ENCODE assay signal across 12 cellular contexts in genomic region chr22:40510965-40511364, GRCh38.
DNase-seq lines count a peak whose midpoint lies in the region; TF ChIP-seq lines count a peak whose summit lies in the region.
"Had no signal": no experiment of that assay in that cellular context is flagged by ENCODE, and none has a peak within 500 bp of the region (broad histone marks: within the 10 kb centered on the region; RNA-seq: fewer than 3 reads in every experiment).

No MANE protein-coding gene starts in this region.

- TF ChIP-seq CTCF in colonic mucosa (IDR thresholded peaks at IDR 0.05) (no peak), osteoblast (IDR thresholded peaks at IDR 0.05; ENCODE audit: extremely low read depth, low read depth, low read length) (no peak), type B pancreatic cell (conservative IDR thresholded peaks at IDR 0.05) (no peak), GM20000 (IDR thresholded peaks at IDR 0.05; ENCODE audit: extremely low read depth, missing control alignments) (no peak)

- H3K27me3 ChIP-seq in colonic mucosa (no peaks in the 10 kb centered on the region), osteoblast (ENCODE audit: insufficient read depth, low read length) (no peaks in the 10 kb centered on the region)

- H3K27me3 Mint-ChIP-seq in type B pancreatic cell = no peaks in the 10 kb centered on the region
- H3K27me3 Mint-ChIP-seq: natural killer cell treated with Interleukin-12 subunit alpha and Interleukin-12 subunit beta and Interleukin-15 and Interleukin-18, amount 100 ng/mL, for 72 hours; stimulated activated memory B cell treated with anti-CD40 and anti-IgM and Interleukin-4, amounts not matched to agents 10 μg/mL and 1 μg/mL and 100 μg/mL, for 72 hours had no signal

- H3K4me1 Mint-ChIP-seq in type B pancreatic cell (ENCODE audit: unreplicated experiment) = peaks cover 34% of the 10 kb centered on the region

- H3K27ac Mint-ChIP-seq in type B pancreatic cell = peak overlapping the region; percentile 95
- H3K27ac Mint-ChIP-seq: natural killer cell treated with Interleukin-12 subunit alpha and Interleukin-12 subunit beta and Interleukin-15 and Interleukin-18, amount 100 ng/mL, for 72 hours had no signal

- H3K9ac ChIP-seq in colonic mucosa (ENCODE audit: low read depth in 2 of 2, low read length in 2 of 2) = no peak overlapping the region

- peak overlapping the region; percentile 3 for H3K27ac ChIP-seq in colonic mucosa
- peak overlapping the region; percentile 97 for H3K27ac ChIP-seq in osteoblast (ENCODE audit: low read depth, low read length)
- H3K27ac ChIP-seq: WERI-Rb-1 had no signal

- H3K9me3 ChIP-seq in colonic mucosa (no peaks in the 10 kb centered on the region), osteoblast (ENCODE audit: low read depth, low read length) (no peaks in the 10 kb centered on the region)

- H2AFZ ChIP-seq in osteoblast (ENCODE audit: low read length) = no peak overlapping the region

- H3K36me3 Mint-ChIP-seq in type B pancreatic cell = peaks cover 5% of the 10 kb centered on the region
- H3K36me3 Mint-ChIP-seq: natural killer cell treated with Interleukin-12 subunit alpha and Interleukin-12 subunit beta and Interleukin-15 and Interleukin-18, amount 100 ng/mL, for 72 hours had no signal

- H3K4me3 Mint-ChIP-seq in type B pancreatic cell = peak overlapping the region; percentile 1
- H3K4me3 Mint-ChIP-seq: natural killer cell treated with Interleukin-12 subunit alpha and Interleukin-12 subunit beta and Interleukin-15 and Interleukin-18, amount 100 ng/mL, for 72 hours; stimulated activated memory B cell treated with anti-CD40 and anti-IgM and Interleukin-4, amounts not matched to agents 10 μg/mL and 1 μg/mL and 100 μg/mL, for 72 hours had no signal

- no peak overlapping the region for H3K4me3 ChIP-seq in colonic mucosa
- H3K4me3 ChIP-seq in osteoblast (ENCODE audit: insufficient read depth, low read length) = no peak overlapping the region

- no peaks in the 10 kb centered on the region for H3K36me3 ChIP-seq in colonic mucosa
- no peaks in the 10 kb centered on the region for H3K36me3 ChIP-seq in osteoblast (ENCODE audit: insufficient read depth, low read length)
- H3K36me3 ChIP-seq: WERI-Rb-1 had no signal

- no peaks in the 10 kb centered on the region for H4K20me1 ChIP-seq in osteoblast (ENCODE audit: insufficient read depth, low read length)

- intact Hi-C loops in colonic mucosa (cut with DNase I) = no loop called here

- H3K4me1 ChIP-seq in colonic mucosa = no peaks in the 10 kb centered on the region
- peaks cover 50% of the 10 kb centered on the region for H3K4me1 ChIP-seq in osteoblast (ENCODE audit: insufficient read depth, low read length)

- DNase-seq in RPMI8226 (peak; percentile 57), colonic mucosa (no peak), osteoblast (ENCODE audit: insufficient read length, low spot score, missing footprints) (peak; percentile 21), type B pancreatic cell (ENCODE audit: extremely low spot score, unreplicated experiment) (no peak), cerebellar nuclear complex (lab: John Stamatoyannopoulos, UW) (no peak), GM20000 (ENCODE audit: low spot score) (no peak), amniotic stem cell (lab: John Stamatoyannopoulos, UW) (no peak)
- DNase-seq: COR-L47, MV-4-11, WERI-Rb-1 had no signal

- peaks cover 47% of the 10 kb centered on the region for H3K79me2 ChIP-seq in osteoblast (ENCODE audit: insufficient read depth, low read length)

- H3K4me2 ChIP-seq in osteoblast (ENCODE audit: insufficient read depth, low read length) = no peak overlapping the region

- H3K9me3 Mint-ChIP-seq in type B pancreatic cell = no peaks in the 10 kb centered on the region
- H3K9me3 Mint-ChIP-seq: natural killer cell treated with Interleukin-12 subunit alpha and Interleukin-12 subunit beta and Interleukin-15 and Interleukin-18, amount 100 ng/mL, for 72 hours; stimulated activated memory B cell treated with anti-CD40 and anti-IgM and Interleukin-4, amounts not matched to agents 10 μg/mL and 1 μg/mL and 100 μg/mL, for 72 hours had no signal

Comparison
In these comparisons a context has a peak if more than half of its experiments do, and no peak if none do; other contexts are left out.
1. DNase-seq: peak in RPMI8226 (single experiment) and osteoblast (single experiment); none in colonic mucosa (single experiment), type B pancreatic cell (single experiment), cerebellar nuclear complex (0 of 2), GM20000 (single experiment) and amniotic stem cell (single experiment).